In genomic region chr1:24555591-24556413, GRCh38 we compare ENCODE assay signal across 2 cellular contexts.
TF ChIP-seq lines count a peak whose summit lies in the region.

NCMAP (plus strand) TSS chr1:24556087; CDS start chr1:24595431, 39,344 bp downstream.

TF ChIP-seq in HCT116, 20 proteins besides CTCF, POLR2A, EP300 and RAD21:
- TF ChIP-seq REST (IDR thresholded peaks at IDR 0.05; ENCODE audit: low read depth) = no peak
- no peak for TF ChIP-seq EZH2phosphoT487 (IDR thresholded peaks at IDR 0.05; ENCODE audit: borderline replicate concordance)
- no peak for TF ChIP-seq CEBPB (IDR thresholded peaks at IDR 0.05; ENCODE audit: low read depth)
- TF ChIP-seq EGR1 (IDR thresholded peaks at IDR 0.05; ENCODE audit: low read depth) = 0 out of 2 replicates have a peak, but pooled peaks have one; percentile 35
- TF ChIP-seq EZH2 (IDR thresholded peaks at IDR 0.05) = no peak
- TF ChIP-seq ZBTB33 (IDR thresholded peaks at IDR 0.05; ENCODE audit: extremely low read depth, insufficient replicate concordance, low read length) = no peak
- peak; percentile 41; the same call in 1 of the 2 replicates for TF ChIP-seq MAX (IDR thresholded peaks at IDR 0.05)
- TF ChIP-seq SRF (IDR thresholded peaks at IDR 0.05; ENCODE audit: low read depth) = no peak
- no peak for TF ChIP-seq SP1 (IDR thresholded peaks at IDR 0.05; ENCODE audit: low read depth)
- no peak for TF ChIP-seq ATF3 (IDR thresholded peaks at IDR 0.05)
- no peak for TF ChIP-seq ZNF274 (IDR thresholded peaks at IDR 0.05; ENCODE audit: low read depth, low read length)
- TF ChIP-seq YY1 (IDR thresholded peaks at IDR 0.05; ENCODE audit: extremely low read depth, insufficient replicate concordance, low read depth, low read length) = no peak
- TF ChIP-seq ELF1 (IDR thresholded peaks at IDR 0.05; ENCODE audit: borderline replicate concordance, low read depth) = no peak
- no peak for TF ChIP-seq JUND (IDR thresholded peaks at IDR 0.05)
- 0 out of 2 replicates have a peak, but pooled peaks have one; percentile 26 for TF ChIP-seq SIN3A (IDR thresholded peaks at IDR 0.05; ENCODE audit: low read depth)
- TF ChIP-seq TCF7L2 (IDR thresholded peaks at IDR 0.05; ENCODE audit: borderline replicate concordance, extremely low read depth, insufficient read depth, insufficient read length) = peak; percentile 89
- 0 out of 2 replicates have a peak, but pooled peaks have one; percentile 36 for TF ChIP-seq CBX3 (IDR thresholded peaks at IDR 0.05; ENCODE audit: low read depth)
- no peak for TF ChIP-seq FOSL1 (IDR thresholded peaks at IDR 0.05; ENCODE audit: low read depth)
- no peak for TF ChIP-seq ZFX (IDR thresholded peaks at IDR 0.05)

TF ChIP-seq in WTC11, 78 proteins besides CTCF, POLR2A, EP300 and RAD21 (continued from another document):
- no peak for TF ChIP-seq E2F4 (CRISPR knock-in tag; IDR thresholded peaks at IDR 0.05; ENCODE audit: borderline replicate concordance, low read depth)
- no peak for TF ChIP-seq ZBTB21 (CRISPR knock-in tag; IDR thresholded peaks at IDR 0.05; ENCODE audit: borderline replicate concordance)
- no peak for TF ChIP-seq NR2C2 (CRISPR knock-in tag; IDR thresholded peaks at IDR 0.05)
- TF ChIP-seq GRHL2 (CRISPR knock-in tag; IDR thresholded peaks at IDR 0.05; ENCODE audit: insufficient replicate concordance, severe bottlenecking) = no peak
- no peak for TF ChIP-seq RELA (CRISPR knock-in tag; IDR thresholded peaks at IDR 0.05; ENCODE audit: borderline replicate concordance)
- no peak for TF ChIP-seq EMX1 (CRISPR knock-in tag; IDR thresholded peaks at IDR 0.05)
- TF ChIP-seq SP1 (CRISPR knock-in tag; conservative IDR thresholded peaks at IDR 0.05) = no peak
- TF ChIP-seq TP53 (CRISPR knock-in tag; IDR thresholded peaks at IDR 0.05) = 0 out of 2 replicates have a peak, but pooled peaks have one; percentile 54
- TF ChIP-seq PREB (CRISPR knock-in tag; IDR thresholded peaks at IDR 0.05; ENCODE audit: borderline replicate concordance) = no peak
TF ChIP-seq in WTC11: peak in this region for 2.
